Comparison of ENCODE assay signal across 14 cellular contexts in genomic region chr17:50205111-50205821, GRCh38. TPM values are rescaled to one million over a fixed set of nuclear protein-coding genes. Genes with fewer than 3 reads are reported as not detected.
A peak's percentile ranks its signal among the peaks of the same experiment; 100 is the strongest.
DNase-seq lines count a peak whose midpoint lies in the region; ATAC-seq and TF ChIP-seq lines count a peak whose summit lies in the region.
"Had no signal": no experiment of that assay in that cellular context is flagged by ENCODE, and none has a peak within 500 bp of the region (broad histone marks: within the 10 kb centered on the region; RNA-seq: fewer than 3 reads in every experiment).

No MANE protein-coding gene starts in this region.

- ATAC-seq in GM18873 (IDR thresholded peaks at IDR 0.05; ENCODE audit: low FRiP score, unreplicated experiment) (no peak), GM18868 (IDR thresholded peaks at IDR 0.05; ENCODE audit: unreplicated experiment) (no peak), GM21529 (IDR thresholded peaks at IDR 0.05; ENCODE audit: unreplicated experiment) (no peak)
- ATAC-seq: GM23338 had no signal

- H3K27me3 ChIP-seq in colonic mucosa = peaks cover 17% of the 10 kb centered on the region
- no peaks in the 10 kb centered on the region for H3K27me3 ChIP-seq in stomach smooth muscle (ENCODE audit: control insufficient read depth in 1 of 2, insufficient read depth in 2 of 2, low read length in 2 of 2)

- H3K4me1 ChIP-seq in HEK293 (ENCODE audit: control insufficient read depth, insufficient read depth, low read length) (peaks cover under 1% of the 10 kb centered on the region; the same call in 1 of the 2 replicates), colonic mucosa (peaks cover 3% of the 10 kb centered on the region), mesodermal cell (ENCODE audit: control insufficient read depth, insufficient read depth, low read length, poor library complexity, severe bottlenecking) (peaks cover 76% of the 10 kb centered on the region), stomach smooth muscle (ENCODE audit: control insufficient read depth, insufficient read depth, low read length) (peaks cover 60% of the 10 kb centered on the region)

- H3K9me3 ChIP-seq in HEK293 (ENCODE audit: control insufficient read depth, insufficient read depth, low read depth, low read length) (no peaks in the 10 kb centered on the region), colonic mucosa (no peaks in the 10 kb centered on the region), mesodermal cell (ENCODE audit: control insufficient read depth, low read length) (no peaks in the 10 kb centered on the region), stomach smooth muscle (ENCODE audit: control insufficient read depth in 2 of 2, low read length in 2 of 2) (no peaks in the 10 kb centered on the region)

- DNase-seq in colonic mucosa = no peak
- DNase-seq in NCI-H146 treated with DMSO at 0.1 percent for 48 hours (lab: John Stamatoyannopoulos, UW; ENCODE audit: unreplicated experiment) = no peak
- DNase-seq: activated CD4-positive, alpha-beta T cell treated with anti-CD3 and anti-CD28 coated beads, Interleukin-2, amount 50 U/mL, for 48 hours; activated naive CD4-positive, alpha-beta T cell treated with anti-CD3 and anti-CD28 coated beads for 36 hours; CD4-positive, alpha-beta memory T cell; NCI-H187 had no signal

- H3K9ac ChIP-seq in colonic mucosa (ENCODE audit: low read depth in 2 of 2, low read length in 2 of 2) = peak overlapping the region in 1 of 2 donors; percentile 19
- no peak overlapping the region for H3K9ac ChIP-seq in stomach smooth muscle (ENCODE audit: low read length in 2 of 2)

- CTCF ChIA-PET in HEK293 (lab: Yijun Ruan, JAX) = interaction anchor here (0.5 to 18.0 kb wide), 12 partner anchors 8 to 476 kb away, joined by 3 to 487 read pairs (median 4); partner anchors contain the start of gene TMEM92

- intact Hi-C loops in colonic mucosa (cut with DNase I) = no loop called here

- no peaks in the 10 kb centered on the region for H3K36me3 ChIP-seq in HEK293 (ENCODE audit: control insufficient read depth in 2 of 2, insufficient read depth in 1 of 2, low read length in 2 of 2)
- no peaks in the 10 kb centered on the region for H3K36me3 ChIP-seq in colonic mucosa
- no peaks in the 10 kb centered on the region for H3K36me3 ChIP-seq in mesodermal cell (ENCODE audit: control insufficient read depth, insufficient read depth, low read length)
- H3K36me3 ChIP-seq in stomach smooth muscle (ENCODE audit: control insufficient read depth in 2 of 2, insufficient read depth in 2 of 2, low read length in 2 of 2) = no peaks in the 10 kb centered on the region

- H3K4me3 ChIP-seq in HEK293 (ENCODE audit: low read depth, low read length) (no peak overlapping the region), colonic mucosa (no peak overlapping the region), mesodermal cell (ENCODE audit: extremely low read depth, insufficient read depth, low read length, poor library complexity, severe bottlenecking) (no peak overlapping the region), stomach smooth muscle (ENCODE audit: low read length in 2 of 2) (no peak overlapping the region)
- H3K4me3 ChIP-seq: GM23338 had no signal

- WGBS in mesodermal cell (ENCODE audit: insufficient coverage in 2 of 2), 2 experiments = 59 to 72% methylated on average over 8 of the region's 9 CpGs

- POLR2A ChIA-PET in HEK293 (lab: Yijun Ruan, JAX) = interaction anchor here (0.6 to 1.1 kb wide), 2 partner anchors 27 to 139 kb away, joined by 3 to 9 read pairs; no protein-coding TSS in a partner anchor

- H3K27ac ChIP-seq in HEK293 (ENCODE audit: extremely low read depth, low read depth, low read length) (no peak overlapping the region), colonic mucosa (peak overlapping the region; percentile 22), mesodermal cell (ENCODE audit: low read depth, low read length, severe bottlenecking) (peak overlapping the region; percentile 83), stomach smooth muscle (ENCODE audit: low read length) (peak overlapping the region; percentile 62)

- TF ChIP-seq CTCF in HEK293 (tag by site-specific recombination; IDR thresholded peaks at IDR 0.05) (no peak), colonic mucosa (IDR thresholded peaks at IDR 0.05) (no peak)

TF ChIP-seq in HEK293, 187 proteins besides CTCF, POLR2A, EP300 and RAD21:
- TF ChIP-seq SALL2 (tag by site-specific recombination; IDR thresholded peaks at IDR 0.05; ENCODE audit: borderline replicate concordance) = no peak
- no peak for TF ChIP-seq ZNF248 (tag by site-specific recombination; IDR thresholded peaks at IDR 0.05)
- TF ChIP-seq ZNF366 (tag by site-specific recombination; conservative IDR thresholded peaks at IDR 0.05) = peak; percentile 43; the same call in 1 of the 2 replicates
- TF ChIP-seq KLF7 (tag by site-specific recombination; IDR thresholded peaks at IDR 0.05; ENCODE audit: borderline replicate concordance) = no peak
- peak; percentile 38; the same call in 1 of the 2 replicates for TF ChIP-seq ZNF600 (tag by site-specific recombination; IDR thresholded peaks at IDR 0.05)

RNA-seq across cellular contexts. Expression of gene COL1A1, which starts 3.8 kb away (rescaled TPM):
- total RNA-seq in colonic mucosa = 100 to 1,000 TPM in 1 of 2 donors, 10 to 100 TPM in 1; 74.7 to 127 TPM
- polyA plus RNA-seq in mesodermal cell (2013, experiment 1 of 2) = 852 TPM
- 735 TPM for polyA plus RNA-seq in mesodermal cell (2013, experiment 2 of 2)
- polyA plus RNA-seq: CD4-positive, alpha-beta memory T cell had no signal

RNA-seq across cellular contexts. Expression of gene SGCA, which starts 39.5 kb away (rescaled TPM):
- total RNA-seq in colonic mucosa = 1 to 10 TPM in 1 of 2 donors, under 1 TPM in 1; 0.89 to 5.5 TPM
- polyA plus RNA-seq in mesodermal cell (2013, experiment 1 of 2) = 2.4 TPM
- polyA plus RNA-seq in mesodermal cell (2013, experiment 2 of 2) = 1.3 TPM
- total RNA-seq: CD4-positive, alpha-beta memory T cell; GM23338; mononuclear cell had no signal
- polyA plus RNA-seq: CD4-positive, alpha-beta memory T cell had no signal

RNA-seq across cellular contexts. Expression of gene PPP1R9B, which starts 54.8 kb away (rescaled TPM):
- 10 to 100 TPM; 36.6 to 43.2 TPM for total RNA-seq in colonic mucosa
- polyA plus RNA-seq in mesodermal cell (2013, experiment 1 of 2) = 45.5 TPM
- 36.7 TPM for polyA plus RNA-seq in mesodermal cell (2013, experiment 2 of 2)
